Comparison of ENCODE assay signal across 8 cellular contexts in the genomic region with DNA sequence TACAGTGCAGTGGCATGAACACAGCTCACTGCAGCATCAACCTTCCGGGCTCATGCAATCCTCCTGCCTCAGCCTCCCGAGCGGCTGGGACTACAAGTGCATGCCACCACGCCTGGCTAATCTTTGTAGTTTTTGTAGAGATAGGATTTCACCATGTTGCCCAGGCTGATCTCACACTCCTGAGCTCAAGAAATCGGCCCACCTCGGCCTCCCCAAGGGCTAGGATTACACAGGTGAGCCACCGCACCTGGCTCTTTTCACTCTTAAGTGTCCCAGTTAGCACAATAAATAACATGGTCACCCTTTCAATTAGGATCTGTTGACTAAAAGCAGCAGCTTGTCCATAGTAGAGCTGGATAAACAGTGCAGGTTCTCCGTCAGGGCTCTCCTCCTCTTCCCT. TPM values are rescaled to one million over a fixed set of nuclear protein-coding genes. Genes with fewer than 3 reads are reported as not detected.
DNase-seq lines count a peak whose midpoint lies in the region; ATAC-seq and TF ChIP-seq lines count a peak whose summit lies in the region.

No MANE protein-coding gene starts in this region.

- H3K4me1 Mint-ChIP-seq in brain (peaks cover 57% of the 10 kb centered on the region), nephron (peaks cover 26% of the 10 kb centered on the region)

- H3K27me3 ChIP-seq in DOHH2 (ENCODE audit: control insufficient read depth, low read length) = no peaks in the 10 kb centered on the region

- H3K27ac ChIP-seq in DOHH2 (ENCODE audit: low read depth, low read length) = no peak overlapping the region

- H3K36me3 ChIP-seq in DOHH2 (ENCODE audit: control insufficient read depth, low read length) = peaks cover 12% of the 10 kb centered on the region

- peak; percentile 63 for DNase-seq in NCI-H2029 treated with DMSO at 0.1 percent for 48 hours (lab: John Stamatoyannopoulos, UW)
- no peak for DNase-seq in iPS-NIHi7 (ENCODE audit: extremely low spot score)
- no peak for DNase-seq in medulla oblongata (ENCODE audit: extremely low spot score)
- no peak for DNase-seq in RKO (ENCODE audit: low spot score)

- peak overlapping the region; percentile 95 to 99 (median 98) for H3K4me3 Mint-ChIP-seq in brain
- peak overlapping the region; percentile 96 to 98 (median 98) for H3K4me3 Mint-ChIP-seq in nephron

- no peaks in the 10 kb centered on the region for H3K9me2 ChIP-seq in DOHH2 (replicated peaks; ENCODE audit: control insufficient read depth, low read length)

- no peak for ATAC-seq in GM19351 (IDR thresholded peaks at IDR 0.05; ENCODE audit: unreplicated experiment)

- H3K9me3 Mint-ChIP-seq in brain = peaks cover 0 to 4% (median 0%) of the 10 kb centered on the region in 5 experiments
- H3K9me3 Mint-ChIP-seq in nephron = no peaks in the 10 kb centered on the region

- H3K4me1 ChIP-seq in DOHH2 (ENCODE audit: control insufficient read depth, low read length) = peaks cover 16% of the 10 kb centered on the region

- H3K4me2 ChIP-seq in DOHH2 (ENCODE audit: low read length) = peak overlapping the region; percentile 79

- no peaks in the 10 kb centered on the region for H3F3A ChIP-seq in DOHH2 (ENCODE audit: control insufficient read depth, insufficient read depth)

- peaks cover 67% of the 10 kb centered on the region for H3K79me2 ChIP-seq in DOHH2 (ENCODE audit: control insufficient read depth, low read length)

- H3K27ac Mint-ChIP-seq in brain (peak overlapping the region; percentile 45 to 96 (median 90)), nephron (peak overlapping the region in 1 of 3 experiments; percentile 69)

- H3K9me3 ChIP-seq in DOHH2 (ENCODE audit: control insufficient read depth, insufficient read depth, low read length) = no peaks in the 10 kb centered on the region

- H3K27me3 Mint-ChIP-seq in brain (no peaks in the 10 kb centered on the region), nephron (ENCODE audit: low read depth) (peaks cover 4% of the 10 kb centered on the region)

- H3K4me3 ChIP-seq in DOHH2 (ENCODE audit: low read length) = peak overlapping the region; percentile 99

- peaks cover 3% of the 10 kb centered on the region; the same call in 1 of the 2 replicates for H4K20me1 ChIP-seq in DOHH2 (ENCODE audit: control insufficient read depth, insufficient read depth, low read depth, low read length)

- TF ChIP-seq CTCF in DOHH2 (IDR thresholded peaks at IDR 0.05; ENCODE audit: low read depth, low read length, poor library complexity, severe bottlenecking) = no peak
- TF ChIP-seq CTCF in brain (conservative IDR thresholded peaks at IDR 0.05) = no peak
- no peak for TF ChIP-seq CTCF in nephron (IDR thresholded peaks at IDR 0.05; ENCODE audit: unreplicated experiment in 3 of 3)

- peaks cover 16% of the 10 kb centered on the region for H3K36me3 Mint-ChIP-seq in brain
- H3K36me3 Mint-ChIP-seq in nephron (ENCODE audit: low read depth) = peaks cover 7% of the 10 kb centered on the region

RNA-seq across cellular contexts. Expression of gene CDK5RAP2, which starts 1.4 kb away (rescaled TPM):
- polyA plus RNA-seq in brain (ENCODE audit: insufficient read depth, low read depth, low replicate concordance) = 74.1 TPM
